ENCODE assay signal across 1 cellular context in genomic region chr10:96992721-96993120, GRCh38.
TF ChIP-seq lines count a peak whose summit lies in the region.

No MANE protein-coding gene starts in this region.

TF ChIP-seq in GM12878, 131 proteins besides CTCF, POLR2A, EP300 and RAD21 (continued from another document):
- TF ChIP-seq SRF (IDR thresholded peaks at IDR 0.05; ENCODE audit: low read depth in 2 of 2, low read length in 2 of 2): no peak
- no peak for TF ChIP-seq BCL3 (IDR thresholded peaks at IDR 0.05; ENCODE audit: borderline replicate concordance, insufficient read depth, low read depth, low read length, poor library complexity, severe bottlenecking)
- TF ChIP-seq SMAD5 (IDR thresholded peaks at IDR 0.05; ENCODE audit: low read depth): no peak
- TF ChIP-seq EGR1 (IDR thresholded peaks at IDR 0.05; ENCODE audit: borderline replicate concordance in 1 of 2, low read depth in 2 of 2, low read length in 2 of 2): no peak
- TF ChIP-seq ZNF622 (IDR thresholded peaks at IDR 0.05): no peak
- peak; percentile 54 for TF ChIP-seq IKZF1 (conservative IDR thresholded peaks at IDR 0.05)
- no peak for TF ChIP-seq CEBPZ (IDR thresholded peaks at IDR 0.05; ENCODE audit: low read depth, low read length)
- no peak for TF ChIP-seq PAX5 (IDR thresholded peaks at IDR 0.05; ENCODE audit: borderline replicate concordance, low read depth, low read length)
- no peak for TF ChIP-seq RBBP5 (conservative IDR thresholded peaks at IDR 0.05)
- TF ChIP-seq EED (IDR thresholded peaks at IDR 0.05; ENCODE audit: low read depth): no peak
- TF ChIP-seq PRDM15 (CRISPR knock-in tag; IDR thresholded peaks at IDR 0.05): no peak
- no peak for TF ChIP-seq CHD2 (IDR thresholded peaks at IDR 0.05; ENCODE audit: borderline replicate concordance, low read depth, low read length)
- TF ChIP-seq CHD4 (IDR thresholded peaks at IDR 0.05): no peak
- TF ChIP-seq HDAC6 (IDR thresholded peaks at IDR 0.05; ENCODE audit: unreplicated experiment): no peak
- TF ChIP-seq MYC (IDR thresholded peaks at IDR 0.05; ENCODE audit: insufficient read depth, insufficient read length, insufficient replicate concordance, low read length, severe bottlenecking): no peak
- TF ChIP-seq ZSCAN29 (IDR thresholded peaks at IDR 0.05): no peak
- TF ChIP-seq SKIL (IDR thresholded peaks at IDR 0.05; ENCODE audit: low read depth, poor library complexity, severe bottlenecking): no peak
- TF ChIP-seq ZNF274 (IDR thresholded peaks at IDR 0.05; ENCODE audit: insufficient read depth, insufficient read length): no peak
- no peak for TF ChIP-seq HDGF (IDR thresholded peaks at IDR 0.05)
- peak; percentile 90 for TF ChIP-seq RUNX3 (IDR thresholded peaks at IDR 0.05; ENCODE audit: low read length)
- TF ChIP-seq MTA2 (IDR thresholded peaks at IDR 0.05; ENCODE audit: low read depth): 0 out of 2 replicates have a peak, but pooled peaks have one; percentile 30
- no peak for TF ChIP-seq SMARCA5 (IDR thresholded peaks at IDR 0.05)
- peak; percentile 34; the same call in 1 of the 2 replicates for TF ChIP-seq NFIC (IDR thresholded peaks at IDR 0.05; ENCODE audit: low read depth, low read length)
- no peak for TF ChIP-seq MTA3 (IDR thresholded peaks at IDR 0.05; ENCODE audit: borderline replicate concordance, low read length)
- TF ChIP-seq HSF1 (IDR thresholded peaks at IDR 0.05; ENCODE audit: low read depth, low read length): no peak
- no peak for TF ChIP-seq CREB1 (IDR thresholded peaks at IDR 0.05; ENCODE audit: low read depth)
- no peak for TF ChIP-seq ZNF384 (IDR thresholded peaks at IDR 0.05; ENCODE audit: borderline replicate concordance, low read depth, low read length)
- TF ChIP-seq PML (IDR thresholded peaks at IDR 0.05; ENCODE audit: low read length): no peak
- no peak for TF ChIP-seq BRCA1 (IDR thresholded peaks at IDR 0.05; ENCODE audit: low read depth, low read length)
- TF ChIP-seq ZNF24 (IDR thresholded peaks at IDR 0.05): no peak
- TF ChIP-seq POU2F2 (IDR thresholded peaks at IDR 0.05; ENCODE audit: borderline replicate concordance, low read depth, low read length): no peak
- TF ChIP-seq BHLHE40 (IDR thresholded peaks at IDR 0.05; ENCODE audit: borderline replicate concordance in 1 of 2, low read depth in 2 of 2, low read length in 1 of 2): peak; percentile 27 to 41; a peak in 2 of 4 replicates
- peak in 1 of 2 experiments; percentile 47; a peak in 2 of 4 replicates for TF ChIP-seq IKZF2 (IDR thresholded peaks at IDR 0.05)
- TF ChIP-seq ZBTB11 (CRISPR knock-in tag; IDR thresholded peaks at IDR 0.05): no peak
- no peak for TF ChIP-seq NRF1 (conservative IDR thresholded peaks at IDR 0.05; ENCODE audit: low read depth, low read length)
- no peak for TF ChIP-seq SIN3A (IDR thresholded peaks at IDR 0.05; ENCODE audit: low read depth, low read length)
- TF ChIP-seq TCF7 (IDR thresholded peaks at IDR 0.05; ENCODE audit: borderline replicate concordance): peak; percentile 34; the same call in 1 of the 2 replicates
- TF ChIP-seq MEF2B (IDR thresholded peaks at IDR 0.05; ENCODE audit: partially characterized antibody, poor library complexity, severe bottlenecking): no peak
- no peak for TF ChIP-seq NR2C2 (IDR thresholded peaks at IDR 0.05; ENCODE audit: borderline replicate concordance, control insufficient read depth, insufficient read length, low read depth)
- TF ChIP-seq PBX3 (IDR thresholded peaks at IDR 0.05; ENCODE audit: insufficient replicate concordance, low read depth, low read length): no peak
- TF ChIP-seq ASH2L (IDR thresholded peaks at IDR 0.05; ENCODE audit: borderline replicate concordance, low read depth): no peak
- no peak for TF ChIP-seq ESRRA (IDR thresholded peaks at IDR 0.05; ENCODE audit: low read length)
- no peak for TF ChIP-seq YBX1 (IDR thresholded peaks at IDR 0.05)
- TF ChIP-seq ELK1 (IDR thresholded peaks at IDR 0.05; ENCODE audit: low read depth, low read length): no peak
- TF ChIP-seq JUNB (IDR thresholded peaks at IDR 0.05): no peak
- no peak for TF ChIP-seq SMC3 (IDR thresholded peaks at IDR 0.05; ENCODE audit: borderline replicate concordance, low read length)
- TF ChIP-seq TBL1XR1 (IDR thresholded peaks at IDR 0.05; ENCODE audit: low read depth, low read length): no peak
- TF ChIP-seq FOXK2 (IDR thresholded peaks at IDR 0.05): no peak
- TF ChIP-seq FOS (IDR thresholded peaks at IDR 0.05; ENCODE audit: borderline replicate concordance, extremely low read depth, insufficient read length): no peak
- TF ChIP-seq SMAD1 (IDR thresholded peaks at IDR 0.05; ENCODE audit: low read depth, partially characterized antibody): no peak
